In genomic region chr2:219279916-219280516, GRCh38 we compare ENCODE assay signal across 8 cellular contexts. TPM values are rescaled to one million over a fixed set of nuclear protein-coding genes. Genes with fewer than 3 reads are reported as not detected.
DNase-seq lines count a peak whose midpoint lies in the region; ATAC-seq and TF ChIP-seq lines count a peak whose summit lies in the region.

No MANE protein-coding gene starts in this region.

- H3K79me2 ChIP-seq in mesendoderm (ENCODE audit: control insufficient read depth, insufficient read depth, low read length) = no peaks in the 10 kb centered on the region

- peak overlapping the region; percentile 89 to 98 (median 94) for H3K4me3 Mint-ChIP-seq in brain

- H2AK5ac ChIP-seq in mesendoderm (ENCODE audit: low read length) = peak overlapping the region; percentile 24

- H3K4me1 ChIP-seq in heart left ventricle (peaks cover 7 to 39% (median 26%) of the 10 kb centered on the region in 12 donors), mesendoderm (ENCODE audit: control insufficient read depth, low read depth, low read length) (peaks cover 21% of the 10 kb centered on the region), uterus (peaks cover 8 to 10% of the 10 kb centered on the region in 2 donors)

- peak overlapping the region; percentile 82 for H3K23ac ChIP-seq in mesendoderm (ENCODE audit: low read length)

- H3K27ac ChIP-seq in heart left ventricle (peak overlapping the region; percentile 91 to 100 (median 99)), mesendoderm (ENCODE audit: low read depth, low read length) (peak overlapping the region; percentile 99), uterus (peak overlapping the region; percentile 99)

- H2BK5ac ChIP-seq in mesendoderm (ENCODE audit: low read length) = peak overlapping the region; percentile 88

- DNase-seq in heart left ventricle (peak in 1 of 5 donors; percentile 20), left ventricle myocardium superior (no peak), mesendoderm (no peak), uterus (no peak), SW480 (ENCODE audit: low spot score) (no peak), MV-4-11 (lab: John Stamatoyannopoulos, UW) (no peak)

- H3K56ac ChIP-seq in mesendoderm (ENCODE audit: low read length) = peak overlapping the region; percentile 87

- no peaks in the 10 kb centered on the region for H3K27me3 ChIP-seq in heart left ventricle
- no peaks in the 10 kb centered on the region for H3K27me3 ChIP-seq in mesendoderm (ENCODE audit: insufficient read depth, low read length, poor library complexity)
- no peaks in the 10 kb centered on the region for H3K27me3 ChIP-seq in uterus

- TF ChIP-seq CTCF in heart left ventricle (IDR thresholded peaks at IDR 0.05) = peak in 1 of 12 donors; percentile 5
- no peak for TF ChIP-seq CTCF in brain (conservative IDR thresholded peaks at IDR 0.05)
- TF ChIP-seq CTCF in uterus (IDR thresholded peaks at IDR 0.05) = no peak

- H3K4ac ChIP-seq in mesendoderm (ENCODE audit: low read depth, low read length) = peak overlapping the region; percentile 44

- no peak for ATAC-seq in heart left ventricle
- no peak for ATAC-seq in left ventricle myocardium superior
- ATAC-seq in HG03520 (IDR thresholded peaks at IDR 0.05; ENCODE audit: unreplicated experiment) = no peak

- peaks cover 39% of the 10 kb centered on the region for H3K36me3 Mint-ChIP-seq in brain

- TF ChIP-seq POLR2A in heart left ventricle (IDR thresholded peaks at IDR 0.05) (no peak), uterus (IDR thresholded peaks at IDR 0.05) (no peak)

- H3K18ac ChIP-seq in mesendoderm (ENCODE audit: low read length) = peak overlapping the region; percentile 88

- H2BK120ac ChIP-seq in mesendoderm (ENCODE audit: low read depth, low read length) = peak overlapping the region; percentile 96

- peaks cover 3% of the 10 kb centered on the region for H3K27me3 Mint-ChIP-seq in brain

- H2BK15ac ChIP-seq in mesendoderm (replicated peaks; ENCODE audit: low read depth) = no peak overlapping the region

- peaks cover 0 to 6% (median 0%) of the 10 kb centered on the region in 5 experiments for H3K9me3 Mint-ChIP-seq in brain

- H3K79me1 ChIP-seq in mesendoderm (ENCODE audit: low read length) = no peaks in the 10 kb centered on the region

- intact Hi-C loops in heart left ventricle (cut with DNase I) = loop anchor here in 6 of 10 donors (1.0 to 5.0 kb wide), 8 partner anchors 14 to 487 kb away; partner anchors contain the start of genes CNPPD1 (in 5 of the 6), RETREG2 (in 3 of the 6), ABCB6 (in 1 of the 6) and GLB1L (in 1 of the 6)
- intact Hi-C loops in left ventricle myocardium superior (cut with micrococcal nuclease) = no loop called here
- intact Hi-C loops in uterus (cut with DNase I; ENCODE audit: low total_unique reads) = no loop called here

- no peak overlapping the region for H4K8ac ChIP-seq in mesendoderm (ENCODE audit: low read depth, low read length)

- H3K4me2 ChIP-seq in mesendoderm (ENCODE audit: low read length) = peak overlapping the region; percentile 71

- H3K4me3 ChIP-seq in heart left ventricle (peak overlapping the region; percentile 60 to 97 (median 82)), mesendoderm (ENCODE audit: low read length) (peak overlapping the region; percentile 15), uterus (peak overlapping the region; percentile 58 to 77)

- H3K4me1 Mint-ChIP-seq in brain = peaks cover 66% of the 10 kb centered on the region

- H4K5ac ChIP-seq in mesendoderm (ENCODE audit: low read length) = no peak overlapping the region

- H3K27ac Mint-ChIP-seq in brain = peak overlapping the region; percentile 95 to 97 (median 97)

- H3K9ac ChIP-seq in mesendoderm (ENCODE audit: low read length) = peak overlapping the region; percentile 74

- H3K36me3 ChIP-seq in heart left ventricle (peaks cover 0 to 48% (median 47%) of the 10 kb centered on the region in 9 donors), mesendoderm (ENCODE audit: control insufficient read depth, insufficient read depth, low read length) (no peaks in the 10 kb centered on the region), uterus (no peaks in the 10 kb centered on the region)

- H3K9me3 ChIP-seq in heart left ventricle (no peaks in the 10 kb centered on the region), uterus (no peaks in the 10 kb centered on the region)

- WGBS in heart left ventricle, 4 donors = 37 to 41% (median 39%) methylated on average over 11 to 12 of the region's 12 CpGs
- no CpG with 5 or more reads among the region's 12 CpGs for WGBS in mesendoderm (ENCODE audit: extremely low coverage, insufficient coverage, low lambda C conversion rate)

RNA-seq across cellular contexts. Expression of gene DNAJB2, which starts 0.8 kb away (rescaled TPM):
- total RNA-seq in heart left ventricle (10 to 100 TPM; 61.3 to 95.4 (median 74.9) TPM), left ventricle myocardium superior (74.9 TPM), uterus (10 to 100 TPM; 32.1 to 92.1 (median 69.1) TPM)
- polyA plus RNA-seq in heart left ventricle (100 to 1,000 TPM in 1 of 2 donors, 10 to 100 TPM in 1; 66.5 to 181 TPM), brain (ENCODE audit: insufficient read depth, low read depth, low replicate concordance) (152 TPM)
- 26.1 TPM for polyA plus RNA-seq in mesendoderm (2013, experiment 1 of 2)
- polyA plus RNA-seq in mesendoderm (2013, experiment 2 of 2) = 26.0 TPM

RNA-seq across cellular contexts. Expression of gene TUBA4A, which starts 26.3 kb away (rescaled TPM):
- 100 to 1,000 TPM; 137 to 381 (median 193) TPM for total RNA-seq in heart left ventricle
- 100 to 1,000 TPM; 189 to 362 TPM for polyA plus RNA-seq in heart left ventricle
- total RNA-seq in left ventricle myocardium superior = 116 TPM
- polyA plus RNA-seq in brain (ENCODE audit: insufficient read depth, low read depth, low replicate concordance) = 116 TPM
- polyA plus RNA-seq in mesendoderm (2013, experiment 1 of 2) = 126 TPM
- 132 TPM for polyA plus RNA-seq in mesendoderm (2013, experiment 2 of 2)
- 10 to 100 TPM in 2 of 4 donors, 1 to 10 TPM in 2; 3.7 to 32.3 (median 7.3) TPM for total RNA-seq in uterus

RNA-seq across cellular contexts. Expression of gene TUBA4B, which starts 27.0 kb away (rescaled TPM):
- total RNA-seq in heart left ventricle (not detected), left ventricle myocardium superior (not detected), uterus (under 1 TPM in 2 of 4 donors, not detected in 2; 0.43 to 0.83 TPM)
- polyA plus RNA-seq in heart left ventricle (not detected), brain (ENCODE audit: insufficient read depth, low read depth, low replicate concordance) (not detected)
- 0.06 TPM for polyA plus RNA-seq in mesendoderm (2013, experiment 1 of 2)
- 0.03 TPM for polyA plus RNA-seq in mesendoderm (2013, experiment 2 of 2)

RNA-seq across cellular contexts. Expression of gene PTPRN, which starts 29.2 kb away (rescaled TPM):
- total RNA-seq in heart left ventricle (under 1 TPM in 3 of 9 donors, not detected in 6; 0.19 to 0.93 (median 0.59) TPM), left ventricle myocardium superior (not detected), uterus (under 1 TPM in 2 of 4 donors, not detected in 2; 0.21 to 0.55 TPM)
- polyA plus RNA-seq in heart left ventricle (under 1 TPM in 1 of 2 donors, not detected in 1; 0.12 TPM), brain (ENCODE audit: insufficient read depth, low read depth, low replicate concordance) (145 TPM)
- 1.7 TPM for polyA plus RNA-seq in mesendoderm (2013, experiment 1 of 2)
- polyA plus RNA-seq in mesendoderm (2013, experiment 2 of 2) = 1.9 TPM

RNA-seq across cellular contexts. Expression of gene STK16, which starts 34.7 kb away (rescaled TPM):
- 10 to 100 TPM; 13.8 to 26.9 (median 19.1) TPM for total RNA-seq in heart left ventricle
- polyA plus RNA-seq in heart left ventricle = 10 to 100 TPM; 13.8 to 31.6 TPM
- total RNA-seq in left ventricle myocardium superior = 16.4 TPM
- 41.2 TPM for polyA plus RNA-seq in brain (ENCODE audit: insufficient read depth, low read depth, low replicate concordance)
- polyA plus RNA-seq in mesendoderm (2013, experiment 1 of 2) = 9.0 TPM
- polyA plus RNA-seq in mesendoderm (2013, experiment 2 of 2) = 8.8 TPM
- 10 to 100 TPM in 3 of 4 donors, 1 to 10 TPM in 1; 4.1 to 55.6 (median 18.0) TPM for total RNA-seq in uterus

Comparison
In these comparisons a context has a peak if more than half of its experiments do, and no peak if none do; other contexts are left out.
1. intact Hi-C loops: an anchor here in heart left ventricle (1.0 to 5.0 kb wide); none called in left ventricle myocardium superior and uterus.
2. H3K4me3 ChIP-seq: peak in every context shown above with its lines; median percentile 82 in heart left ventricle; 68 in uterus; 15 in mesendoderm.